ENCODE assay signal across 2 cellular contexts in the genomic region with DNA sequence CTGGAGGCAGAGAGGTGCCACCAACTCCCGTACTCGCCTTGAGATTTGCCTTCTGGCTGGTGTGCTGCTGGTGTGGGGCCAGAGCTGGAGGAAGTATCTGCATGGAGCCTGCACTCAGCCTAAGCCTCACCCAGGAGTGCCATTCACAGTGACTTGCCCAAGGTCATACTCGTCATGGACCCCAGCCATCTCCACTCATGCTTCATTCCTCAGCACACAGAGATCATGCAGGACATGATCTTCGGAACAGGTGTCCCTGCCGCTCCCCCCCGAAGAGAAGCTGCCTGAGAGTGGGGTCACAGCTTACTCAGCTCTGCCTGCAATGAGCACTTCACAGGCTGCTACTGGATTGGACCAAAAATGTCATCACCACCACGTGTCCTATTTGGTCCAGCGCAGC.
TF ChIP-seq lines count a peak whose summit lies in the region.

No MANE protein-coding gene starts in this region.

TF ChIP-seq in WTC11, 78 proteins besides CTCF, POLR2A, EP300 and RAD21 (continues in another document):
- TF ChIP-seq CREM (CRISPR knock-in tag; IDR thresholded peaks at IDR 0.05) (no peak), NFE2L1 (CRISPR knock-in tag; IDR thresholded peaks at IDR 0.05) (no peak), NFATC4 (CRISPR knock-in tag; IDR thresholded peaks at IDR 0.05) (no peak), ZNF263 (CRISPR knock-in tag; IDR thresholded peaks at IDR 0.05; ENCODE audit: low read depth) (no peak)
- TF ChIP-seq, protein P1, sequence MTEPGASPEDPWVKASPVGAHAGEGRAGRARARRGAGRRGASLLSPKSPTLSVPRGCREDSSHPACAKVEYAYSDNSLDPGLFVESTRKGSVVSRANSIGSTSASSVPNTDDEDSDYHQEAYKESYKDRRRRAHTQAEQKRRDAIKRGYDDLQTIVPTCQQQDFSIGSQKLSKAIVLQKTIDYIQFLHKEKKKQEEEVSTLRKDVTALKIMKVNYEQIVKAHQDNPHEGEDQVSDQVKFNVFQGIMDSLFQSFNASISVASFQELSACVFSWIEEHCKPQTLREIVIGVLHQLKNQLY (CRISPR knock-in tag; IDR thresholded peaks at IDR 0.05), result no peak
- TF ChIP-seq, protein P2, sequence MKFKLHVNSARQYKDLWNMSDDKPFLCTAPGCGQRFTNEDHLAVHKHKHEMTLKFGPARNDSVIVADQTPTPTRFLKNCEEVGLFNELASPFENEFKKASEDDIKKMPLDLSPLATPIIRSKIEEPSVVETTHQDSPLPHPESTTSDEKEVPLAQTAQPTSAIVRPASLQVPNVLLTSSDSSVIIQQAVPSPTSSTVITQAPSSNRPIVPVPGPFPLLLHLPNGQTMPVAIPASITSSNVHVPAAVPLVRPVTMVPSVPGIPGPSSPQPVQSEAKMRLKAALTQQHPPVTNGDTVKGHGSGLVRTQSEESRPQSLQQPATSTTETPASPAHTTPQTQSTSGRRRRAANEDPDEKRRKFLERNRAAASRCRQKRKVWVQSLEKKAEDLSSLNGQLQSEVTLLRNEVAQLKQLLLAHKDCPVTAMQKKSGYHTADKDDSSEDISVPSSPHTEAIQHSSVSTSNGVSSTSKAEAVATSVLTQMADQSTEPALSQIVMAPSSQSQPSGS (CRISPR knock-in tag; IDR thresholded peaks at IDR 0.05; ENCODE audit: borderline replicate concordance, low read depth), result no peak
- TF ChIP-seq, protein P3, sequence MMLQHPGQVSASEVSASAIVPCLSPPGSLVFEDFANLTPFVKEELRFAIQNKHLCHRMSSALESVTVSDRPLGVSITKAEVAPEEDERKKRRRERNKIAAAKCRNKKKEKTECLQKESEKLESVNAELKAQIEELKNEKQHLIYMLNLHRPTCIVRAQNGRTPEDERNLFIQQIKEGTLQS (CRISPR knock-in tag; conservative IDR thresholded peaks at IDR 0.05), result no peak
- TF ChIP-seq, protein P4, sequence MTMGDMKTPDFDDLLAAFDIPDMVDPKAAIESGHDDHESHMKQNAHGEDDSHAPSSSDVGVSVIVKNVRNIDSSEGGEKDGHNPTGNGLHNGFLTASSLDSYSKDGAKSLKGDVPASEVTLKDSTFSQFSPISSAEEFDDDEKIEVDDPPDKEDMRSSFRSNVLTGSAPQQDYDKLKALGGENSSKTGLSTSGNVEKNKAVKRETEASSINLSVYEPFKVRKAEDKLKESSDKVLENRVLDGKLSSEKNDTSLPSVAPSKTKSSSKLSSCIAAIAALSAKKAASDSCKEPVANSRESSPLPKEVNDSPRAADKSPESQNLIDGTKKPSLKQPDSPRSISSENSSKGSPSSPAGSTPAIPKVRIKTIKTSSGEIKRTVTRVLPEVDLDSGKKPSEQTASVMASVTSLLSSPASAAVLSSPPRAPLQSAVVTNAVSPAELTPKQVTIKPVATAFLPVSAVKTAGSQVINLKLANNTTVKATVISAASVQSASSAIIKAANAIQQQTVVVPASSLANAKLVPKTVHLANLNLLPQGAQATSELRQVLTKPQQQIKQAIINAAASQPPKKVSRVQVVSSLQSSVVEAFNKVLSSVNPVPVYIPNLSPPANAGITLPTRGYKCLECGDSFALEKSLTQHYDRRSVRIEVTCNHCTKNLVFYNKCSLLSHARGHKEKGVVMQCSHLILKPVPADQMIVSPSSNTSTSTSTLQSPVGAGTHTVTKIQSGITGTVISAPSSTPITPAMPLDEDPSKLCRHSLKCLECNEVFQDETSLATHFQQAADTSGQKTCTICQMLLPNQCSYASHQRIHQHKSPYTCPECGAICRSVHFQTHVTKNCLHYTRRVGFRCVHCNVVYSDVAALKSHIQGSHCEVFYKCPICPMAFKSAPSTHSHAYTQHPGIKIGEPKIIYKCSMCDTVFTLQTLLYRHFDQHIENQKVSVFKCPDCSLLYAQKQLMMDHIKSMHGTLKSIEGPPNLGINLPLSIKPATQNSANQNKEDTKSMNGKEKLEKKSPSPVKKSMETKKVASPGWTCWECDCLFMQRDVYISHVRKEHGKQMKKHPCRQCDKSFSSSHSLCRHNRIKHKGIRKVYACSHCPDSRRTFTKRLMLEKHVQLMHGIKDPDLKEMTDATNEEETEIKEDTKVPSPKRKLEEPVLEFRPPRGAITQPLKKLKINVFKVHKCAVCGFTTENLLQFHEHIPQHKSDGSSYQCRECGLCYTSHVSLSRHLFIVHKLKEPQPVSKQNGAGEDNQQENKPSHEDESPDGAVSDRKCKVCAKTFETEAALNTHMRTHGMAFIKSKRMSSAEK (CRISPR knock-in tag; IDR thresholded peaks at IDR 0.05; ENCODE audit: borderline replicate concordance), result no peak
- TF ChIP-seq, protein P5, sequence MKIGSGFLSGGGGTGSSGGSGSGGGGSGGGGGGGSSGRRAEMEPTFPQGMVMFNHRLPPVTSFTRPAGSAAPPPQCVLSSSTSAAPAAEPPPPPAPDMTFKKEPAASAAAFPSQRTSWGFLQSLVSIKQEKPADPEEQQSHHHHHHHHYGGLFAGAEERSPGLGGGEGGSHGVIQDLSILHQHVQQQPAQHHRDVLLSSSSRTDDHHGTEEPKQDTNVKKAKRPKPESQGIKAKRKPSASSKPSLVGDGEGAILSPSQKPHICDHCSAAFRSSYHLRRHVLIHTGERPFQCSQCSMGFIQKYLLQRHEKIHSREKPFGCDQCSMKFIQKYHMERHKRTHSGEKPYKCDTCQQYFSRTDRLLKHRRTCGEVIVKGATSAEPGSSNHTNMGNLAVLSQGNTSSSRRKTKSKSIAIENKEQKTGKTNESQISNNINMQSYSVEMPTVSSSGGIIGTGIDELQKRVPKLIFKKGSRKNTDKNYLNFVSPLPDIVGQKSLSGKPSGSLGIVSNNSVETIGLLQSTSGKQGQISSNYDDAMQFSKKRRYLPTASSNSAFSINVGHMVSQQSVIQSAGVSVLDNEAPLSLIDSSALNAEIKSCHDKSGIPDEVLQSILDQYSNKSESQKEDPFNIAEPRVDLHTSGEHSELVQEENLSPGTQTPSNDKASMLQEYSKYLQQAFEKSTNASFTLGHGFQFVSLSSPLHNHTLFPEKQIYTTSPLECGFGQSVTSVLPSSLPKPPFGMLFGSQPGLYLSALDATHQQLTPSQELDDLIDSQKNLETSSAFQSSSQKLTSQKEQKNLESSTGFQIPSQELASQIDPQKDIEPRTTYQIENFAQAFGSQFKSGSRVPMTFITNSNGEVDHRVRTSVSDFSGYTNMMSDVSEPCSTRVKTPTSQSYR (CRISPR knock-in tag; IDR thresholded peaks at IDR 0.05), result no peak
- TF ChIP-seq, protein P6, sequence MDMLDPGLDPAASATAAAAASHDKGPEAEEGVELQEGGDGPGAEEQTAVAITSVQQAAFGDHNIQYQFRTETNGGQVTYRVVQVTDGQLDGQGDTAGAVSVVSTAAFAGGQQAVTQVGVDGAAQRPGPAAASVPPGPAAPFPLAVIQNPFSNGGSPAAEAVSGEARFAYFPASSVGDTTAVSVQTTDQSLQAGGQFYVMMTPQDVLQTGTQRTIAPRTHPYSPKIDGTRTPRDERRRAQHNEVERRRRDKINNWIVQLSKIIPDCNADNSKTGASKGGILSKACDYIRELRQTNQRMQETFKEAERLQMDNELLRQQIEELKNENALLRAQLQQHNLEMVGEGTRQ (CRISPR knock-in tag; IDR thresholded peaks at IDR 0.05), result no peak
- TF ChIP-seq, protein P7, sequence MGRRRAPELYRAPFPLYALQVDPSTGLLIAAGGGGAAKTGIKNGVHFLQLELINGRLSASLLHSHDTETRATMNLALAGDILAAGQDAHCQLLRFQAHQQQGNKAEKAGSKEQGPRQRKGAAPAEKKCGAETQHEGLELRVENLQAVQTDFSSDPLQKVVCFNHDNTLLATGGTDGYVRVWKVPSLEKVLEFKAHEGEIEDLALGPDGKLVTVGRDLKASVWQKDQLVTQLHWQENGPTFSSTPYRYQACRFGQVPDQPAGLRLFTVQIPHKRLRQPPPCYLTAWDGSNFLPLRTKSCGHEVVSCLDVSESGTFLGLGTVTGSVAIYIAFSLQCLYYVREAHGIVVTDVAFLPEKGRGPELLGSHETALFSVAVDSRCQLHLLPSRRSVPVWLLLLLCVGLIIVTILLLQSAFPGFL (CRISPR knock-in tag; IDR thresholded peaks at IDR 0.05; ENCODE audit: borderline replicate concordance), result no peak

TF ChIP-seq in H1, 55 proteins besides CTCF, POLR2A, EP300 and RAD21:
- TF ChIP-seq SAP30 (IDR thresholded peaks at IDR 0.05; ENCODE audit: insufficient read depth, insufficient replicate concordance, low read length) (no peak), MAFK (IDR thresholded peaks at IDR 0.05; ENCODE audit: low read depth, low read length) (no peak), KDM5A (IDR thresholded peaks at IDR 0.05; ENCODE audit: low read length) (no peak), RNF2 (IDR thresholded peaks at IDR 0.05; ENCODE audit: borderline replicate concordance, low read depth, low read length, missing control alignments, poor library complexity, severe bottlenecking) (no peak), EGR1 (IDR thresholded peaks at IDR 0.05; ENCODE audit: borderline replicate concordance, low read depth, low read length) (no peak), TCF12 (IDR thresholded peaks at IDR 0.05; ENCODE audit: low read depth, low read length) (no peak), SP2 (IDR thresholded peaks at IDR 0.05; ENCODE audit: low read length) (no peak), RXRA (IDR thresholded peaks at IDR 0.05; ENCODE audit: insufficient read depth, low read depth, low read length) (no peak), CEBPB (IDR thresholded peaks at IDR 0.05; ENCODE audit: low read depth, low read length) (no peak), PHF8 (conservative IDR thresholded peaks at IDR 0.05; ENCODE audit: low read depth, low read length) (no peak), CHD2 (IDR thresholded peaks at IDR 0.05; ENCODE audit: low read length) (no peak), HDAC6 (IDR thresholded peaks at IDR 0.05; ENCODE audit: low read depth, low read length) (no peak), SIRT6 (IDR thresholded peaks at IDR 0.05; ENCODE audit: low read length) (no peak), RBBP5 (IDR thresholded peaks at IDR 0.05; ENCODE audit: borderline replicate concordance, low read depth, low read length) (no peak), RFX5 (IDR thresholded peaks at IDR 0.05; ENCODE audit: borderline replicate concordance, low read depth, low read length) (no peak), SP4 (IDR thresholded peaks at IDR 0.05; ENCODE audit: low read length) (no peak), GTF2F1 (IDR thresholded peaks at IDR 0.05; ENCODE audit: borderline replicate concordance, low read depth, low read length) (no peak)
- TF ChIP-seq, protein P2 (IDR thresholded peaks at IDR 0.05; ENCODE audit: low read length), result no peak
